In the genomic region with DNA sequence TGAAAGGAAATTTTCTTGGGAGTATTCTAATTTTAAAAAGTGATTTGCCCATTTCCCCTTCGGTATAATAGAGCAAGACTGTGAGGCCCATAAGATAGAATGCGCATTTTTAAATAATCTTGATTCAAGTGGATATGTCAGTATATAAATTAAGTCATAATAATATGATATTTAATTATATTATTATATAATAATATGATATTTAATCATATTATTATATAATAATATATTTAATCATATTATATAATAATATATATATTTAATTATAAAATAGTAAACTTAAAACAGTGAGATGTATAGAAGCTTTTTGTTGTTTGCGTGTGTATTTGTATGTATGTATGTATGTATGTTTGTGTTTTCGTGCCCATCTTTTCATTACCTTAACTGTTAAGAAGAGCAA, we compare ENCODE assay signal across 20 cellular contexts.
A peak's percentile ranks its signal among the peaks of the same experiment; 100 is the strongest.
DNase-seq lines count a peak whose midpoint lies in the region; FAIRE-seq and TF ChIP-seq lines count a peak whose summit lies in the region.
"Had no signal": no experiment of that assay in that cellular context is flagged by ENCODE, and none has a peak within 500 bp of the region (broad histone marks: within the 10 kb centered on the region; RNA-seq: fewer than 3 reads in every experiment).

No MANE protein-coding gene starts in this region.

- H3K9me2 ChIP-seq in GM23248 (ENCODE audit: insufficient read depth) = no peaks in the 10 kb centered on the region

- DNase-seq in HEK293T (ENCODE audit: extremely low spot score) (no peak), frontal cortex (ENCODE audit: low spot score in 2 of 2) (no peak), iPS-NIHi11 (ENCODE audit: low spot score) (no peak), GM23248 (no peak)
- no peak for DNase-seq in activated CD4-positive, alpha-beta T cell treated with anti-CD3 and anti-CD28 coated beads, Interleukin-2, amount 50 U/mL, for 48 hours
- DNase-seq in NK-92 treated with Interleukin-12 subunit alpha and Interleukin-12 subunit beta, amount 100 ng/mL, for 24 hours (lab: John Stamatoyannopoulos, UW) = no peak
- DNase-seq: Caco-2; CD4-positive, CD25-positive, alpha-beta regulatory T cell; CD8-positive, alpha-beta T cell; DMS79; EL; GF-D8; GOT3 had no signal

- H3K27me3 ChIP-seq in GM23248 (replicated peaks; ENCODE audit: insufficient read depth) = no peaks in the 10 kb centered on the region
- H3K27me3 ChIP-seq: BLaER1 had no signal

- no peaks in the 10 kb centered on the region for H3K36me3 ChIP-seq in GM23248 (ENCODE audit: low read depth)
- H3K36me3 ChIP-seq: BLaER1, HAP-1 had no signal

- no peak overlapping the region for H3K4me2 ChIP-seq in GM23248 (ENCODE audit: unreplicated experiment)
- H3K4me2 ChIP-seq: BLaER1 had no signal

- no peak overlapping the region for H2AFZ ChIP-seq in GM23248

- H3F3A ChIP-seq in GM23248 (ENCODE audit: insufficient read depth) = no peaks in the 10 kb centered on the region

- no peaks in the 10 kb centered on the region for H3K9me3 ChIP-seq in GM23248 (ENCODE audit: low read depth)
- H3K9me3 ChIP-seq: BLaER1, Caco-2, HAP-1 had no signal

- 45 to 53% methylated on average over 4 of the region's 4 CpGs for WGBS in GM23248 (ENCODE audit: low coverage in 1 of 2, low lambda C conversion rate in 2 of 2, missing lambda C conversion rate in 2 of 2), 2 experiments

- no peak overlapping the region for H3K9ac ChIP-seq in GM23248
- H3K9ac ChIP-seq: BLaER1 had no signal

- no peaks in the 10 kb centered on the region for H3K4me1 ChIP-seq in GM23248 (ENCODE audit: insufficient read depth)
- H3K4me1 ChIP-seq: BLaER1, Caco-2, HAP-1 had no signal

- CTCF ChIA-PET in HEK293T (lab: Yijun Ruan, JAX) = no interaction called here

- H3K4me3 ChIP-seq in GM23248 = no peak overlapping the region
- H3K4me3 ChIP-seq: BLaER1, HAP-1 had no signal

- H4K20me1 ChIP-seq in GM23248 (ENCODE audit: insufficient read depth) = no peaks in the 10 kb centered on the region
- H4K20me1 ChIP-seq: BLaER1 had no signal

- no peak overlapping the region for H3K27ac ChIP-seq in GM23248
- H3K27ac ChIP-seq: BLaER1, C4-2B had no signal

- in situ Hi-C loops in GM23248 (cut with MboI) = no loop called here

- FAIRE-seq in TTC549 (lab: Jason Lieb, UNC) (peak; percentile 54), frontal cortex (lab: Jason Lieb, UNC) (peak; percentile 90)
- FAIRE-seq: GM12891, GM18507, H54 had no signal

- POLR2A ChIA-PET in HEK293T (lab: Yijun Ruan, JAX) = no interaction called here

- no peaks in the 10 kb centered on the region for H3K79me2 ChIP-seq in GM23248 (ENCODE audit: insufficient read depth)

TF ChIP-seq in HEK293T, 16 proteins besides CTCF, POLR2A, EP300 and RAD21:
- no peak for TF ChIP-seq LEF1 (IDR thresholded peaks at IDR 0.05; ENCODE audit: borderline replicate concordance)
- TF ChIP-seq SP1 (IDR thresholded peaks at IDR 0.05) = no peak
- 0 out of 2 replicates have a peak, but pooled peaks have one; percentile 51 for TF ChIP-seq FOXK2 (IDR thresholded peaks at IDR 0.05)
- no peak for TF ChIP-seq TARDBP (IDR thresholded peaks at IDR 0.05)
- no peak for TF ChIP-seq FOXM1 (IDR thresholded peaks at IDR 0.05; ENCODE audit: borderline replicate concordance)
- TF ChIP-seq NFRKB (IDR thresholded peaks at IDR 0.05) = no peak
- no peak for TF ChIP-seq FOXA1 (IDR thresholded peaks at IDR 0.05)
